ENCODE assay signal across 20 cellular contexts in the genomic region with DNA sequence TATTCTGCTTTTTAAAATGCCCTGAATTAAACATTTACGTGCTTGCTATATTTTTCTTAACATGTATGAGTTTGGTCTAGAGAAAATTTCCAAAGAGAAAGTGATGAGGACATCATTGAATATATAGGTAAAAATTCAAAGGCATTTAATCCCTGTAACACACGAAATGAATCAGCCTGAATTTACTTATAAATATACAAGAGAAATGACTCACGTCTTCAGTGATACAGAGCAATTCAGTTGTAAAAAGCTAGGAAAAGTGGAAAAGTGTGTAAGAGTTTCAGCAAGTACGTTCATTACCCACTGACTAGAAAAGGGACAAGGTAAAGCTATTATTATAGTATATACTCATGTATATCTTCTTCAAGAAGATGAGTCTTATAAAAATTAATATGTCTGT.
DNase-seq lines count a peak whose midpoint lies in the region; TF ChIP-seq lines count a peak whose summit lies in the region.
"Had no signal": no experiment of that assay in that cellular context is flagged by ENCODE, and none has a peak within 500 bp of the region (broad histone marks: within the 10 kb centered on the region; RNA-seq: fewer than 3 reads in every experiment).

No MANE protein-coding gene starts in this region.

- in situ Hi-C loops in astrocyte of the spinal cord (cut with HindIII; ENCODE audit: low sequenced_read_pairs) = no loop called here

- TF ChIP-seq CTCF in 22Rv1 (IDR thresholded peaks at IDR 0.05) (no peak), astrocyte of the spinal cord (IDR thresholded peaks at IDR 0.05; ENCODE audit: low read depth, low read length) (no peak), fibroblast of villous mesenchyme (IDR thresholded peaks at IDR 0.05; ENCODE audit: insufficient read depth, low read depth, low read length) (no peak), left ventricle myocardium inferior (IDR thresholded peaks at IDR 0.05; ENCODE audit: borderline replicate concordance) (no peak), tibial artery (IDR thresholded peaks at IDR 0.05) (no peak)

- intact Hi-C loops in left ventricle myocardium inferior (cut with micrococcal nuclease) (no loop called here), tibial artery (cut with DNase I; ENCODE audit: low total_unique reads) (no loop called here)

- H3K4me3 ChIP-seq in astrocyte of the spinal cord (ENCODE audit: low read depth, low read length) (no peak overlapping the region), fibroblast of villous mesenchyme (ENCODE audit: low read depth, low read length) (no peak overlapping the region), left ventricle myocardium inferior (no peak overlapping the region), tibial artery (no peak overlapping the region)
- H3K4me3 ChIP-seq: sigmoid colon had no signal

- DNase-seq in M059J (ENCODE audit: low read depth) = peak; percentile 56
- DNase-seq in astrocyte of the spinal cord (ENCODE audit: low read depth, low spot score) = peak; percentile 68
- DNase-seq in fibroblast of villous mesenchyme (ENCODE audit: low read depth) = peak; percentile 24
- DNase-seq in KG1 (lab: John Stamatoyannopoulos, UW) = no peak
- DNase-seq in NCI-H82 treated with DMSO at 0.1 percent for 48 hours (lab: John Stamatoyannopoulos, UW; ENCODE audit: unreplicated experiment) = no peak
- DNase-seq in left ventricle myocardium inferior = no peak
- DNase-seq in tibial artery = no peak
- DNase-seq: activated CD4-positive, alpha-beta T cell treated with anti-CD3 and anti-CD28 coated beads, Interleukin-2, amount 50 U/mL, for 1 hour; activated CD8-positive, alpha-beta memory T cell treated with anti-CD3 and anti-CD28 coated beads, Interleukin-2, amount 50 U/mL, for 48 hours; activated effector memory CD4-positive, alpha-beta T cell treated with Interleukin-2 at 50 U/mL for 16 hours; cerebellar nuclear complex; DMS 273 treated with DMSO at 0.1 percent for 48 hours; effector memory CD4-positive, alpha-beta T cell; naive thymus-derived CD4-positive, alpha-beta T cell; NCI-H446 treated with DMSO at 0.1 percent for 48 hours; stimulated activated CD4-positive, alpha-beta T cell treated with anti-CD3 and anti-CD28 coated beads, Interleukin-2, amount 100 ng/mL, for 24 hours; stimulated activated naive CD8-positive, alpha-beta T cell treated with anti-CD3 and anti-CD28 coated beads, Interleukin-15, amount 100 ng/mL, for 72 hours had no signal

- H3K9me3 ChIP-seq in left ventricle myocardium inferior (replicated peaks) (no peaks in the 10 kb centered on the region), tibial artery (no peaks in the 10 kb centered on the region)
- H3K9me3 ChIP-seq: sigmoid colon had no signal

- peak overlapping the region; percentile 59 for H3K27ac ChIP-seq in 22Rv1
- no peak overlapping the region for H3K27ac ChIP-seq in left ventricle myocardium inferior (replicated peaks)
- no peak overlapping the region for H3K27ac ChIP-seq in tibial artery
- H3K27ac ChIP-seq: parathyroid adenoma, sigmoid colon had no signal

- H3K27me3 ChIP-seq in left ventricle myocardium inferior (ENCODE audit: low read depth) = no peaks in the 10 kb centered on the region
- no peaks in the 10 kb centered on the region for H3K27me3 ChIP-seq in tibial artery
- H3K27me3 ChIP-seq: sigmoid colon had no signal

- H3K36me3 ChIP-seq in left ventricle myocardium inferior (peaks cover 30% of the 10 kb centered on the region), tibial artery (peaks cover 15 to 30% (median 19%) of the 10 kb centered on the region in 3 donors)

- peaks cover 15% of the 10 kb centered on the region for H3K4me1 ChIP-seq in left ventricle myocardium inferior
- H3K4me1 ChIP-seq in tibial artery = peaks cover 0 to 20% (median 2%) of the 10 kb centered on the region in 4 donors
- H3K4me1 ChIP-seq: parathyroid adenoma had no signal

Comparison
In these comparisons a context has a peak if more than half of its experiments do, and no peak if none do; other contexts are left out.
1. DNase-seq: peak in M059J (single experiment), astrocyte of the spinal cord (single experiment) and fibroblast of villous mesenchyme (single experiment); none in KG1 (single experiment), NCI-H82 treated with DMSO at 0.1 percent for 48 hours (single experiment), left ventricle myocardium inferior (single experiment) and tibial artery (0 of 2).